ENCODE assay signal across 8 cellular contexts in genomic region chr6:45377555-45378323, GRCh38.
DNase-seq lines count a peak whose midpoint lies in the region; ATAC-seq and TF ChIP-seq lines count a peak whose summit lies in the region.

TSS of gene SUPT3H (minus strand) at chr6:45377934.

- peak; percentile 92 for ATAC-seq in HG03175 (IDR thresholded peaks at IDR 0.05; ENCODE audit: unreplicated experiment)

- in situ Hi-C loops in GM18951 (cut with MboI; ENCODE audit: low sequenced_read_pairs, unreplicated experiment), result no loop called here

- TF ChIP-seq POLR2A in GM18951 (IDR thresholded peaks at IDR 0.05; ENCODE audit: extremely low read depth, insufficient read depth, insufficient read length), result peak; percentile 83

- TF ChIP-seq CTCF in AG10803 (conservative IDR thresholded peaks at IDR 0.05; ENCODE audit: low read length), result peak; percentile 36

- DNase-seq in AG10803 (ENCODE audit: low read depth), result peak; percentile 92
- peak; percentile 90 for DNase-seq in NCI-H345 treated with DMSO at 0.1 percent for 48 hours (lab: John Stamatoyannopoulos, UW; ENCODE audit: unreplicated experiment)
- peak; percentile 86 for DNase-seq in activated CD4-positive, alpha-beta T cell treated with anti-CD3 and anti-CD28 coated beads for 1 hour
- peak; percentile 56 to 64 for DNase-seq in cerebellar nuclear complex (lab: John Stamatoyannopoulos, UW)
- DNase-seq in kidney glomerular epithelial cell (lab: John Stamatoyannopoulos, UW), result peak; percentile 94
- peak; percentile 93 to 94 for DNase-seq in stimulated activated CD4-positive, alpha-beta T cell treated with anti-CD3 and anti-CD28 coated beads, Interleukin-15, amount 100 ng/mL, for 48 hours (ENCODE audit: low read depth in 2 of 2)

- peak within 1 kb of the TSS; percentile 80 for H3K4me3 ChIP-seq in AG10803 (ENCODE audit: low read length)

Comparison
In these comparisons a context has a peak if more than half of its experiments do, and no peak if none do; other contexts are left out.
1. Peak in every context shown above with its lines: DNase-seq, ATAC-seq and H3K4me3 ChIP-seq.